ENCODE assay signal across 9 cellular contexts in the genomic region with DNA sequence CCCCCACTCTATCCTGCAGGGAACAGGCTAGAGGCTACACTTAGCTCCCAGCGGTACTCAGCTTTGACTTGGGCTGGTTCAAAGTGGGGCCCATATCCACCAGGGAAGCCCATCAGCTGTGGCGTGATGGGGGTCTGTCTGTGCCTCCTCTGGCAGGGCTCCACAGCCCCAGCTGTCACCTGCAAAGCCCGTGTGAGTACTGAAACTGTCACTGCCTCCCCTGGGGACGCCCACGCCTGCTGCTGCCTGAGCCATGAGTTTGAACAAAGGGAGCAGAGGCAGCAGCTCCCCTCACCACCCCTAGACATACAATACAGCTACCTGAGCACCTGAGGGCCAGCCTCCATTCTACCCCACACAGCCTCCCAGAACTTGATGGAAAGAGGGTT. TPM values are rescaled to one million over a fixed set of nuclear protein-coding genes. Genes with fewer than 3 reads are reported as not detected.
DNase-seq lines count a peak whose midpoint lies in the region; ATAC-seq, FAIRE-seq and TF ChIP-seq lines count a peak whose summit lies in the region.
"Had no signal": no experiment of that assay in that cellular context is flagged by ENCODE, and none has a peak within 500 bp of the region (broad histone marks: within the 10 kb centered on the region; RNA-seq: fewer than 3 reads in every experiment).

No MANE protein-coding gene starts in this region.

- peaks cover 28% of the 10 kb centered on the region for H3K4me1 ChIP-seq in body of pancreas
- H3K4me1 ChIP-seq in neuronal stem cell (ENCODE audit: control insufficient read depth in 2 of 2, insufficient read depth in 1 of 2, low read depth in 1 of 2, low read length in 2 of 2) = peaks cover 26 to 31% of the 10 kb centered on the region in 2 donors

- H3K27ac ChIP-seq in body of pancreas = peak overlapping the region in 3 of 4 donors; percentile 57 to 84 (median 74)
- H3K27ac ChIP-seq in neuronal stem cell (replicated peaks; ENCODE audit: low read length) = no peak overlapping the region

- H4K91ac ChIP-seq in neuronal stem cell (ENCODE audit: low read depth, low read length, poor library complexity) = no peak overlapping the region

- H2BK12ac ChIP-seq in neuronal stem cell (ENCODE audit: low read length) = peak overlapping the region; percentile 92

- no peak overlapping the region for H3K4ac ChIP-seq in neuronal stem cell (ENCODE audit: low read length)

- ATAC-seq in GM21723 (IDR thresholded peaks at IDR 0.05; ENCODE audit: unreplicated experiment) (peak; percentile 53), body of pancreas (no peak)

- no peak overlapping the region for H4K8ac ChIP-seq in neuronal stem cell (ENCODE audit: low read depth, low read length)

- no peak overlapping the region for H3K9ac ChIP-seq in neuronal stem cell (ENCODE audit: low read depth, low read length, poor library complexity)

- H2AK5ac ChIP-seq in neuronal stem cell (ENCODE audit: low read depth, low read length) = no peak overlapping the region

- TF ChIP-seq POLR2A in GM10847 (IDR thresholded peaks at IDR 0.05; ENCODE audit: extremely low read depth, insufficient read length) (peak; percentile 39), body of pancreas (IDR thresholded peaks at IDR 0.05) (no peak)

- TF ChIP-seq CTCF in body of pancreas (IDR thresholded peaks at IDR 0.05) = no peak
- TF ChIP-seq CTCF in D721Med (IDR thresholded peaks at IDR 0.05; ENCODE audit: insufficient read depth, missing control alignments) = no peak

- WGBS in body of pancreas, 2 donors = 72 to 100% methylated on average over 1 to 5 of the region's 5 CpGs
- no CpG with 5 or more reads among the region's 5 CpGs for WGBS in neuronal stem cell (ENCODE audit: extremely low coverage in 2 of 2, insufficient read length in 2 of 2, insufficient replicate concordance in 1 of 2), 2 donors

- no peak overlapping the region for H2BK120ac ChIP-seq in neuronal stem cell (ENCODE audit: low read depth, low read length)

- intact Hi-C loops in body of pancreas (cut with DNase I) = no loop called here

- FAIRE-seq in D721Med (lab: Jason Lieb, UNC) = no peak
- FAIRE-seq: pancreas had no signal

- H3K18ac ChIP-seq in neuronal stem cell (ENCODE audit: low read length) = peak overlapping the region; percentile 40

- H3K36me3 ChIP-seq in body of pancreas (replicated peaks in 1 of 2; ENCODE audit: insufficient read depth in 1 of 2, low read depth in 2 of 2) (no peaks in the 10 kb centered on the region), neuronal stem cell (replicated peaks in 1 of 2; ENCODE audit: control insufficient read depth in 2 of 2, insufficient read depth in 2 of 2, low read length in 2 of 2) (no peaks in the 10 kb centered on the region), MG63 (no peaks in the 10 kb centered on the region)
- H3K36me3 ChIP-seq: pancreas had no signal

- H3K9me3 ChIP-seq in body of pancreas (no peaks in the 10 kb centered on the region), neuronal stem cell (replicated peaks in 1 of 2; ENCODE audit: control insufficient read depth in 2 of 2, insufficient read depth in 1 of 2, low read depth in 1 of 2, low read length in 2 of 2) (no peaks in the 10 kb centered on the region), MG63 (no peaks in the 10 kb centered on the region)
- H3K9me3 ChIP-seq: pancreas had no signal

- H3K27me3 ChIP-seq in body of pancreas (no peaks in the 10 kb centered on the region), neuronal stem cell (ENCODE audit: control insufficient read depth in 3 of 3, insufficient read depth in 3 of 3, low read depth in 1 of 3, low read length in 3 of 3) (peaks cover 0 to 6% (median 0%) of the 10 kb centered on the region in 3 experiments), MG63 (no peaks in the 10 kb centered on the region)
- H3K27me3 ChIP-seq: pancreas had no signal

- H3K79me1 ChIP-seq in neuronal stem cell (ENCODE audit: low read depth, low read length) = peaks cover 2% of the 10 kb centered on the region

- H3K4me2 ChIP-seq in neuronal stem cell (ENCODE audit: insufficient read depth, low read length, poor library complexity, severe bottlenecking) = peak overlapping the region; percentile 56

- H3K4me3 ChIP-seq in body of pancreas (no peak overlapping the region), neuronal stem cell (ENCODE audit: low read length in 2 of 2) (peak overlapping the region in 1 of 2 donors; percentile 61), MG63 (no peak overlapping the region)

- no peak overlapping the region for H2BK15ac ChIP-seq in neuronal stem cell (ENCODE audit: low read length)

- H2AFZ ChIP-seq in neuronal stem cell (ENCODE audit: low read length) = peak overlapping the region; percentile 68

- DNase-seq in NCI-H2171 treated with DMSO at 0.1 percent for 48 hours (lab: John Stamatoyannopoulos, UW) = peak; percentile 100
- no peak for DNase-seq in body of pancreas
- no peak for DNase-seq in neuronal stem cell (ENCODE audit: low spot score)
- DNase-seq in HT-29 (ENCODE audit: low spot score) = no peak
- DNase-seq in MG63 = no peak
- no peak for DNase-seq in D721Med (ENCODE audit: insufficient read length, low spot score)

- H3K23ac ChIP-seq in neuronal stem cell (ENCODE audit: low read depth, low read length, poor library complexity) = no peak overlapping the region

- H3K14ac ChIP-seq in neuronal stem cell (ENCODE audit: low read length) = no peak overlapping the region

- no peak overlapping the region for H2BK5ac ChIP-seq in neuronal stem cell (ENCODE audit: low read length)

RNA-seq across cellular contexts. Expression of gene REM2, which starts 5.0 kb away (rescaled TPM):
- total RNA-seq in body of pancreas = not detected
- 1.8 TPM for polyA plus RNA-seq in neuronal stem cell (2013, experiment 1 of 2)
- polyA plus RNA-seq in neuronal stem cell (2013, experiment 2 of 2) = 1.8 TPM
- total RNA-seq in HT-29 (2014; rRNA removed; shearing (Covaris generic)) = 0.18 and 0.53 TPM in 2 replicates
- not detected in 2 replicates for total RNA-seq in MG63 (2014; rRNA removed; shearing (Covaris generic); ENCODE audit: low replicate concordance)

RNA-seq across cellular contexts. Expression of gene LRP10, which starts 16.4 kb away (rescaled TPM):
- total RNA-seq in body of pancreas = 10 to 100 TPM; 47.8 to 83.0 TPM
- 4.7 TPM for polyA plus RNA-seq in neuronal stem cell (2013, experiment 1 of 2)
- polyA plus RNA-seq in neuronal stem cell (2013, experiment 2 of 2) = 4.6 TPM
- total RNA-seq in HT-29 (2014; rRNA removed; shearing (Covaris generic)) = 54.2 and 61.1 TPM in 2 replicates
- 6.4 and 21.9 TPM in 2 replicates for total RNA-seq in MG63 (2014; rRNA removed; shearing (Covaris generic); ENCODE audit: low replicate concordance)

RNA-seq across cellular contexts. Expression of gene RBM23, which starts 31.0 kb away (rescaled TPM):
- total RNA-seq in body of pancreas = 100 to 1,000 TPM in 1 of 2 donors, 10 to 100 TPM in 1; 39.4 to 219 TPM
- polyA plus RNA-seq in neuronal stem cell (2013, experiment 1 of 2) = 58.0 TPM
- polyA plus RNA-seq in neuronal stem cell (2013, experiment 2 of 2) = 55.8 TPM
- 54.9 and 56.3 TPM in 2 replicates for total RNA-seq in HT-29 (2014; rRNA removed; shearing (Covaris generic))
- 25.4 and 27.8 TPM in 2 replicates for total RNA-seq in MG63 (2014; rRNA removed; shearing (Covaris generic); ENCODE audit: low replicate concordance)

RNA-seq across cellular contexts. Expression of gene PRMT5, which starts 41.2 kb away (rescaled TPM):
- 10 to 100 TPM; 36.1 to 40.2 TPM for total RNA-seq in body of pancreas
- 88.1 TPM for polyA plus RNA-seq in neuronal stem cell (2013, experiment 1 of 2)
- 93.5 TPM for polyA plus RNA-seq in neuronal stem cell (2013, experiment 2 of 2)
- 46.4 and 47.6 TPM in 2 replicates for total RNA-seq in HT-29 (2014; rRNA removed; shearing (Covaris generic))
- 99.2 and 100 TPM in 2 replicates for total RNA-seq in MG63 (2014; rRNA removed; shearing (Covaris generic); ENCODE audit: low replicate concordance)

RNA-seq across cellular contexts. Expression of gene MMP14, which starts 51.6 kb away (rescaled TPM):
- 10 to 100 TPM; 55.3 to 65.3 TPM for total RNA-seq in body of pancreas
- 34.0 TPM for polyA plus RNA-seq in neuronal stem cell (2013, experiment 1 of 2)
- 34.3 TPM for polyA plus RNA-seq in neuronal stem cell (2013, experiment 2 of 2)
- total RNA-seq in HT-29 (2014; rRNA removed; shearing (Covaris generic)) = 1.7 and 3.9 TPM in 2 replicates
- total RNA-seq in MG63 (2014; rRNA removed; shearing (Covaris generic); ENCODE audit: low replicate concordance) = 85.2 and 124 TPM in 2 replicates
